Comparison of ENCODE assay signal across 17 cellular contexts in the genomic region with DNA sequence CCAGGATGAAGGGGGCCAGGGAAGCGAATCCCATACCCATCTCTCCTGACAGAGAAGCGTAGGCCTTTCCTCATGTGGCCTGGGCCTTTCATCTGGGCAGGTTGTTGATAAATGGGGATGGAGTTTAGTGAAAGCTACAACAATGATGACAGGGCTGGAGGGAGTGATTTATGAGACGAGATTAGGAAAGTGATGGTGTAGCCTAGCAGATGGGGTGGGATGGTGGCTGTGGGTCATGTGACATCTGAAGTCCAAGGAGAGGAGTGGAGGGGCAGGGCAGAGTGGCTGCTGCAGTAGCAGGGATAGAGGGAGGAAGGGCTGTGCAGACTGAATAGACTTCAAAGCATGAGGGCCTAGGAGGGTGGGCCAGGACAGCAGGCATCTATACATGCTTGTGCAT.
"Had no signal": no experiment of that assay in that cellular context is flagged by ENCODE, and none has a peak within 500 bp of the region (broad histone marks: within the 10 kb centered on the region; RNA-seq: fewer than 3 reads in every experiment).

No MANE protein-coding gene starts in this region.

- H3K4me3 Mint-ChIP-seq: activated CD4-positive, alpha-beta memory T cell treated with anti-CD3 and anti-CD28 coated beads, Interleukin-2, amount 10 ng/mL, durations not matched to agents 7 days and 5 days; activated CD4-positive, alpha-beta T cell treated with anti-CD3 and anti-CD28 coated beads for 36 hours; activated naive CD4-positive, alpha-beta T cell treated with anti-CD3 and anti-CD28 coated beads, Interleukin-2, amount 10 ng/mL, durations not matched to agents 7 days and 5 days; activated naive CD8-positive, alpha-beta T cell treated with anti-CD3 and anti-CD28 coated beads for 36 hours; activated T-helper 17 cell treated with anti-CD3 and anti-CD28 coated beads, Interleukin-2, amount 50 U/mL, for 72 hours had no signal

- ATAC-seq: activated CD4-positive, alpha-beta T cell treated with anti-CD3 and anti-CD28 coated beads for 36 hours; activated T-helper 17 cell treated with anti-CD3 and anti-CD28 coated beads, Interleukin-2, amount 50 U/mL, for 72 hours had no signal

- H3K4me1 Mint-ChIP-seq: activated CD4-positive, alpha-beta T cell treated with anti-CD3 and anti-CD28 coated beads for 36 hours; activated naive CD4-positive, alpha-beta T cell treated with anti-CD3 and anti-CD28 coated beads, Interleukin-2, amount 10 ng/mL, durations not matched to agents 7 days and 5 days; activated naive CD8-positive, alpha-beta T cell treated with anti-CD3 and anti-CD28 coated beads for 36 hours; activated T-helper 17 cell treated with anti-CD3 and anti-CD28 coated beads, Interleukin-2, amount 50 U/mL, for 72 hours had no signal

- H3K27ac Mint-ChIP-seq: activated CD4-positive, alpha-beta memory T cell treated with anti-CD3 and anti-CD28 coated beads, Interleukin-2, amount 10 ng/mL, durations not matched to agents 7 days and 5 days; activated CD4-positive, alpha-beta T cell treated with anti-CD3 and anti-CD28 coated beads for 36 hours; activated naive CD4-positive, alpha-beta T cell treated with anti-CD3 and anti-CD28 coated beads, Interleukin-2, amount 10 ng/mL, durations not matched to agents 7 days and 5 days; activated naive CD8-positive, alpha-beta T cell treated with anti-CD3 and anti-CD28 coated beads for 36 hours; activated T-helper 17 cell treated with anti-CD3 and anti-CD28 coated beads, Interleukin-2, amount 50 U/mL, for 72 hours had no signal

- DNase-seq: activated CD4-positive, alpha-beta memory T cell treated with anti-CD3 and anti-CD28 coated beads, Interleukin-2, amount 10 ng/mL, durations not matched to agents 7 days and 5 days; activated CD4-positive, alpha-beta T cell treated with anti-CD3 and anti-CD28 coated beads for 36 hours; activated CD4-positive, alpha-beta T cell treated with anti-CD3 and anti-CD28 coated beads, Interleukin-2, amount 50 U/mL, for 1 hour; activated gamma-delta T cell treated with Interleukin-2 at 50 U/mL for 16 hours; activated naive CD4-positive, alpha-beta T cell treated with anti-CD3 and anti-CD28 coated beads, Interleukin-2, amount 10 ng/mL, durations not matched to agents 7 days and 5 days; activated naive CD8-positive, alpha-beta T cell treated with anti-CD3 and anti-CD28 coated beads for 36 hours; activated T-cell treated with anti-CD3 and anti-CD28 coated beads for 4 hours; activated T-cell treated with anti-CD3 and anti-CD28 coated beads, Interleukin-2, amount 50 U/mL, for 48 hours; brain microvascular endothelial cell; NCI-H1092; NCI-H1930; NCI-H345; NCI-H510A treated with DMSO at 0.1 percent for 48 hours; PC-9; SHP77 treated with DMSO at 0.1 percent for 48 hours; T-helper 1 cell had no signal

- H3K27me3 Mint-ChIP-seq: activated CD4-positive, alpha-beta memory T cell treated with anti-CD3 and anti-CD28 coated beads, Interleukin-2, amount 10 ng/mL, durations not matched to agents 7 days and 5 days; activated CD4-positive, alpha-beta T cell treated with anti-CD3 and anti-CD28 coated beads for 36 hours; activated naive CD4-positive, alpha-beta T cell treated with anti-CD3 and anti-CD28 coated beads, Interleukin-2, amount 10 ng/mL, durations not matched to agents 7 days and 5 days; activated naive CD8-positive, alpha-beta T cell treated with anti-CD3 and anti-CD28 coated beads for 36 hours; activated T-helper 17 cell treated with anti-CD3 and anti-CD28 coated beads, Interleukin-2, amount 50 U/mL, for 72 hours had no signal
